In the genomic region with DNA sequence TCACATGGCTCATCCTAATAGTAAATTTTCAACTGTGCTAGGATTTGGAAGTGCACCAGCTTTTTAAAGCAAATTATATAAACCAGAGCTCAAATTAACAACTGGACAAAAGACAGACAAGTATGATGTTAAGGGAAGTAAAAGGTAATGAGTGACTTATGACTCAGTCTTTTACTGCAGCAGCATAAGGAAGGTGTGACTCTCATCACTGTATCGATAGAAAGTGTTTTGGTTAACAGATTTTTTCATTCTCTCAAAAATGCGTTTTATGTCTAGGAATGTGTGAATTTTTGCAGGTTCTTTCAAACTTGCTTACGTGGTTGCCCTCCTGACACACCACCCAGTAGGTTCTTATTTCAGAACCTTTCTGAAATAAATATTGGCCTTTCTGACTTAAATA, we compare ENCODE assay signal across 20 cellular contexts.
DNase-seq lines count a peak whose midpoint lies in the region; ATAC-seq, FAIRE-seq and TF ChIP-seq lines count a peak whose summit lies in the region.
"Had no signal": no experiment of that assay in that cellular context is flagged by ENCODE, and none has a peak within 500 bp of the region (broad histone marks: within the 10 kb centered on the region; RNA-seq: fewer than 3 reads in every experiment).

No MANE protein-coding gene starts in this region.

- TF ChIP-seq CTCF in bronchial epithelial cell (IDR thresholded peaks at IDR 0.05; ENCODE audit: insufficient read depth, low read length, severe bottlenecking): no peak
- TF ChIP-seq CTCF in WERI-Rb-1 (IDR thresholded peaks at IDR 0.05; ENCODE audit: low read depth, low read length): no peak
- no peak for TF ChIP-seq CTCF in suprapubic skin (IDR thresholded peaks at IDR 0.05)

- H3K27me3 ChIP-seq in bronchial epithelial cell (ENCODE audit: control insufficient read depth, insufficient read depth, low read length) (no peaks in the 10 kb centered on the region), WERI-Rb-1 (ENCODE audit: insufficient read depth, low read depth, severe bottlenecking) (no peaks in the 10 kb centered on the region), suprapubic skin (no peaks in the 10 kb centered on the region)
- H3K27me3 ChIP-seq in naive thymus-derived CD4-positive, alpha-beta T cell (ENCODE audit: control insufficient read depth in 2 of 2, insufficient read depth in 2 of 2, low read length in 2 of 2): no peaks in the 10 kb centered on the region
- H3K27me3 ChIP-seq: BE2C, thyroid gland had no signal

- H3K36me3 ChIP-seq in bronchial epithelial cell (ENCODE audit: control insufficient read depth, insufficient read depth, low read length) (no peaks in the 10 kb centered on the region), WERI-Rb-1 (no peaks in the 10 kb centered on the region), suprapubic skin (no peaks in the 10 kb centered on the region)
- H3K36me3 ChIP-seq in naive thymus-derived CD4-positive, alpha-beta T cell (ENCODE audit: control insufficient read depth in 2 of 3, insufficient read depth in 3 of 3, low read length in 3 of 3): no peaks in the 10 kb centered on the region
- H3K36me3 ChIP-seq: BE2C, lower lobe of right lung, prostate gland, thyroid gland had no signal

- H3K27me3 Mint-ChIP-seq in naive thymus-derived CD4-positive, alpha-beta T cell: no peaks in the 10 kb centered on the region
- H3K27me3 Mint-ChIP-seq: naive thymus-derived CD8-positive, alpha-beta T cell had no signal

- POLR2A ChIA-PET in naive thymus-derived CD4-positive, alpha-beta T cell (lab: Charles Lee): no interaction called here

- peak; percentile 28 for FAIRE-seq in bronchial epithelial cell (lab: Jason Lieb, UNC)

- no peaks in the 10 kb centered on the region for H3K9me3 ChIP-seq in naive thymus-derived CD4-positive, alpha-beta T cell (ENCODE audit: control insufficient read depth in 2 of 3, low read length in 3 of 3)
- no peaks in the 10 kb centered on the region for H3K9me3 ChIP-seq in WERI-Rb-1 (ENCODE audit: severe bottlenecking)
- no peaks in the 10 kb centered on the region for H3K9me3 ChIP-seq in suprapubic skin
- H3K9me3 ChIP-seq: BE2C, lower lobe of right lung, prostate gland, thyroid gland had no signal

- H3K27ac ChIP-seq in naive thymus-derived CD4-positive, alpha-beta T cell (ENCODE audit: low read depth, low read length): no peak overlapping the region
- H3K27ac ChIP-seq in WERI-Rb-1 (no peak overlapping the region), suprapubic skin (no peak overlapping the region)
- H3K27ac ChIP-seq: lower lobe of right lung, prostate gland, thyroid gland had no signal

- peak; percentile 87 for ATAC-seq in GM18861 (IDR thresholded peaks at IDR 0.05; ENCODE audit: unreplicated experiment)
- ATAC-seq in HG02970 (IDR thresholded peaks at IDR 0.05; ENCODE audit: low FRiP score, unreplicated experiment): peak; percentile 64
- ATAC-seq in naive thymus-derived CD4-positive, alpha-beta T cell: peak; percentile 27
- ATAC-seq: lower lobe of right lung; naive thymus-derived CD8-positive, alpha-beta T cell; Panc1 had no signal

- no peak for TF ChIP-seq EP300 in suprapubic skin (IDR thresholded peaks at IDR 0.05)

- 91% methylated on average over 3 of the region's 3 CpGs for WGBS in suprapubic skin

- H3K4me1 ChIP-seq in naive thymus-derived CD4-positive, alpha-beta T cell (ENCODE audit: control insufficient read depth in 2 of 2, insufficient read depth in 2 of 2, low read length in 2 of 2): peaks cover 0 to 6% of the 10 kb centered on the region in 2 donors
- no peaks in the 10 kb centered on the region for H3K4me1 ChIP-seq in suprapubic skin
- H3K4me1 ChIP-seq: BE2C, lower lobe of right lung, prostate gland, thyroid gland had no signal

- DNase-seq in bronchial epithelial cell (ENCODE audit: low read depth) (peak; percentile 58), WERI-Rb-1 (no peak), suprapubic skin (ENCODE audit: low spot score in 2 of 2) (no peak), posterior cingulate gyrus (no peak)
- DNase-seq in naive thymus-derived CD4-positive, alpha-beta T cell: no peak
- DNase-seq: activated CD4-positive, alpha-beta T cell treated with anti-CD3 and anti-CD28 coated beads, Interleukin-2, amount 50 U/mL, for 1 hour; activated naive CD4-positive, alpha-beta T cell treated with Interleukin-2 at 50 U/mL for 16 hours; activated T-cell treated with anti-CD3 and anti-CD28 coated beads for 4 hours; anterior cingulate cortex; BE2C; foreskin melanocyte; KG1; lower lobe of right lung; naive thymus-derived CD8-positive, alpha-beta T cell; NCI-H2107; thyroid gland had no signal

- CTCF ChIA-PET in naive thymus-derived CD4-positive, alpha-beta T cell (lab: Charles Lee): no interaction called here

- H3K4me3 Mint-ChIP-seq in naive thymus-derived CD4-positive, alpha-beta T cell: no peak overlapping the region
- H3K4me3 Mint-ChIP-seq: naive thymus-derived CD8-positive, alpha-beta T cell had no signal

- no peak overlapping the region for H3K4me3 ChIP-seq in bronchial epithelial cell (ENCODE audit: low read depth, low read length)
- H3K4me3 ChIP-seq in naive thymus-derived CD4-positive, alpha-beta T cell (ENCODE audit: low read length): no peak overlapping the region
- no peak overlapping the region for H3K4me3 ChIP-seq in WERI-Rb-1 (ENCODE audit: low read depth, low read length)
- no peak overlapping the region for H3K4me3 ChIP-seq in suprapubic skin
- H3K4me3 ChIP-seq: lower lobe of right lung, prostate gland, thyroid gland had no signal

- H3K9me3 Mint-ChIP-seq in naive thymus-derived CD4-positive, alpha-beta T cell: no peaks in the 10 kb centered on the region
- H3K9me3 Mint-ChIP-seq: naive thymus-derived CD8-positive, alpha-beta T cell had no signal

- peaks cover 8 to 20% (median 10%) of the 10 kb centered on the region in 5 donors for H3K36me3 Mint-ChIP-seq in naive thymus-derived CD4-positive, alpha-beta T cell

- peaks cover 5 to 26% (median 21%) of the 10 kb centered on the region in 7 donors for H3K4me1 Mint-ChIP-seq in naive thymus-derived CD4-positive, alpha-beta T cell

- intact Hi-C loops in naive thymus-derived CD4-positive, alpha-beta T cell (cut with micrococcal nuclease): no loop called here
- intact Hi-C loops in posterior cingulate gyrus (cut with DNase I): no loop called here

- TF ChIP-seq POLR2A in suprapubic skin (IDR thresholded peaks at IDR 0.05): no peak

- no peak overlapping the region for H3K27ac Mint-ChIP-seq in naive thymus-derived CD4-positive, alpha-beta T cell
- H3K27ac Mint-ChIP-seq: naive thymus-derived CD8-positive, alpha-beta T cell had no signal

Comparison
In these comparisons a context has a peak if more than half of its experiments do, and no peak if none do; other contexts are left out.
1. ATAC-seq: peak in every context shown above with its lines; median percentile 87 in GM18861; 64 in HG02970; 27 in naive thymus-derived CD4-positive, alpha-beta T cell.